15 cellular contexts compared by ENCODE assay signal in the genomic region with DNA sequence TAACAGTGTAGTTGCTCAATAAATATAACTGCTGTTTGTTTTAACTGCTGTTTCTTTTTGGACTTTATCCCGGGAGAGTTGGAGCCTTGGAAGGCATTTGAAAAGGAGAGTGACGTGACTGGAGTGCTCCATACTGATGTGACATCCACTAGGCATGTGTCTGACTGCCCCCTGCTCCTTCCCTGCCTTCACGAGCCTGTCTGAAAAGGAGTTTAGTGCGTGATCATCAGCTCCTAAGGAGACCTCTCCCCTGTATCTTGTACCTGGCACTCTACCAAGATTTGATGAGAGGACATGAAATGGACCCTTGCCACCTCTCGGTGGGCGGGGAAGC. TPM values are rescaled to one million over a fixed set of nuclear protein-coding genes. Genes with fewer than 3 reads are reported as not detected.
DNase-seq lines count a peak whose midpoint lies in the region; ATAC-seq and TF ChIP-seq lines count a peak whose summit lies in the region.
"Had no signal": no experiment of that assay in that cellular context is flagged by ENCODE, and none has a peak within 500 bp of the region (broad histone marks: within the 10 kb centered on the region; RNA-seq: fewer than 3 reads in every experiment).

No MANE protein-coding gene starts in this region.

- DNase-seq in MCF 10A (ENCODE audit: unreplicated experiment) (peak; percentile 63), breast epithelium (ENCODE audit: low spot score in 2 of 2) (no peak), esophagus muscularis mucosa (ENCODE audit: extremely low spot score) (no peak), natural killer cell (no peak), vagina (ENCODE audit: extremely low spot score in 2 of 2) (no peak), DMS114 treated with DMSO at 0.1 percent for 48 hours (lab: John Stamatoyannopoulos, UW; ENCODE audit: unreplicated experiment) (no peak), NCI-H2171 (lab: John Stamatoyannopoulos, UW) (no peak), NCI-H146 (lab: John Stamatoyannopoulos, UW) (no peak)
- DNase-seq: foreskin melanocyte; NCI-H1417 treated with DMSO at 0.1 percent for 48 hours; nucleus accumbens; stimulated activated CD4-positive, alpha-beta T cell treated with anti-CD3 and anti-CD28 coated beads, Interleukin-4, amount 100 ng/mL, for 24 hours had no signal

- H3K4me1 ChIP-seq in breast epithelium (peaks cover 26 to 65% of the 10 kb centered on the region in 2 donors), esophagus muscularis mucosa (peaks cover 100% of the 10 kb centered on the region in 4 donors), vagina (peaks cover 100% of the 10 kb centered on the region)
- H3K4me1 ChIP-seq: SJSA1 had no signal

- no peak for TF ChIP-seq POLR2A in breast epithelium (IDR thresholded peaks at IDR 0.05)
- no peak for TF ChIP-seq POLR2A in esophagus muscularis mucosa (IDR thresholded peaks at IDR 0.05; ENCODE audit: low read depth)
- no peak for TF ChIP-seq POLR2A in vagina (IDR thresholded peaks at IDR 0.05)

- WGBS in esophagus muscularis mucosa: 49% methylated on average over 6 of the region's 6 CpGs

- no peak overlapping the region for H3K4me3 ChIP-seq in breast epithelium
- peak overlapping the region in 1 of 4 donors; percentile 2 for H3K4me3 ChIP-seq in esophagus muscularis mucosa
- peak overlapping the region in 1 of 2 donors; percentile 2 for H3K4me3 ChIP-seq in vagina
- H3K4me3 ChIP-seq: SJSA1 had no signal

- no peak for ATAC-seq in natural killer cell
- ATAC-seq: activated CD4-positive, CD25-positive, alpha-beta regulatory T cell treated with anti-CD3 and anti-CD28 coated beads, Interleukin-2, amount 50 U/mL, for 24 hours had no signal

- H3K36me3 ChIP-seq in breast epithelium (no peaks in the 10 kb centered on the region), esophagus muscularis mucosa (peaks cover 32 to 98% (median 70%) of the 10 kb centered on the region in 4 donors), vagina (peaks cover 0 to 40% of the 10 kb centered on the region in 2 donors)
- H3K36me3 ChIP-seq: SJSA1 had no signal

- H3K27ac Mint-ChIP-seq in MCF 10A (ENCODE audit: low read depth, unreplicated experiment) (peak overlapping the region; percentile 52), natural killer cell (peak overlapping the region; percentile 89 to 100)

- H3K36me3 Mint-ChIP-seq in MCF 10A (ENCODE audit: insufficient read depth, unreplicated experiment) (peaks cover 100% of the 10 kb centered on the region), natural killer cell (no peaks in the 10 kb centered on the region)

- H3K9me3 ChIP-seq in breast epithelium: no peaks in the 10 kb centered on the region
- H3K9me3 ChIP-seq in esophagus muscularis mucosa: no peaks in the 10 kb centered on the region
- no peaks in the 10 kb centered on the region for H3K9me3 ChIP-seq in vagina
- H3K9me3 ChIP-seq: SJSA1 had no signal

- no peaks in the 10 kb centered on the region for H3K27me3 Mint-ChIP-seq in MCF 10A (ENCODE audit: insufficient read depth, unreplicated experiment)
- H3K27me3 Mint-ChIP-seq in natural killer cell (ENCODE audit: low read depth in 2 of 2): no peaks in the 10 kb centered on the region

- H3K4me1 Mint-ChIP-seq in MCF 10A (ENCODE audit: insufficient read depth, unreplicated experiment): peaks cover 84% of the 10 kb centered on the region
- H3K4me1 Mint-ChIP-seq in natural killer cell: peaks cover 99% of the 10 kb centered on the region in 2 donors

- H3K27me3 ChIP-seq in breast epithelium (no peaks in the 10 kb centered on the region), esophagus muscularis mucosa (no peaks in the 10 kb centered on the region), vagina (no peaks in the 10 kb centered on the region)

- intact Hi-C loops in MCF 10A (cut with micrococcal nuclease) (loop anchor here (5.0 kb wide), 1 partner anchor 80 kb away; no protein-coding TSS in a partner anchor), breast epithelium (cut with DNase I; ENCODE audit: low total_unique reads) (no loop called here), esophagus muscularis mucosa (cut with DNase I) (no loop called here), natural killer cell (cut with micrococcal nuclease) (loop anchor here (5.0 kb wide), 1 partner anchor 50 kb away; no protein-coding TSS in a partner anchor), vagina (cut with DNase I) (no loop called here)

- TF ChIP-seq CTCF in MCF 10A (IDR thresholded peaks at IDR 0.05; ENCODE audit: unreplicated experiment) (no peak), breast epithelium (IDR thresholded peaks at IDR 0.05) (no peak), esophagus muscularis mucosa (IDR thresholded peaks at IDR 0.05) (no peak), natural killer cell (IDR thresholded peaks at IDR 0.05) (no peak), vagina (IDR thresholded peaks at IDR 0.05) (no peak)

- CTCF ChIA-PET in MCF 10A (lab: Yijun Ruan, JAX): interaction anchor here (0.7 to 1.5 kb wide), 4 partner anchors 32 to 180 kb away, joined by 3 to 5 read pairs (median 4); no protein-coding TSS in a partner anchor

- POLR2A ChIA-PET in MCF 10A (lab: Yijun Ruan, JAX): interaction anchor here (0.6 to 4.2 kb wide), 7 partner anchors 17 to 112 kb away, joined by 3 to 14 read pairs (median 3); no protein-coding TSS in a partner anchor

- no peak for TF ChIP-seq EP300 in esophagus muscularis mucosa (IDR thresholded peaks at IDR 0.05)

- BruUV-seq in MCF 10A (replicated peaks; lab: Mats Ljungman, UMichigan): no TSS peak

- H3K27ac ChIP-seq in breast epithelium (no peak overlapping the region), esophagus muscularis mucosa (replicated peaks in 1 of 4) (peak overlapping the region in 3 of 4 donors; percentile 13 to 70 (median 63)), vagina (peak overlapping the region; percentile 68)
- H3K27ac ChIP-seq: SJSA1 had no signal

- H3K4me3 Mint-ChIP-seq in MCF 10A (ENCODE audit: unreplicated experiment): no peak overlapping the region
- H3K4me3 Mint-ChIP-seq in natural killer cell: peak overlapping the region; percentile 78

- H3K9me3 Mint-ChIP-seq in MCF 10A (ENCODE audit: unreplicated experiment): no peaks in the 10 kb centered on the region
- no peaks in the 10 kb centered on the region for H3K9me3 Mint-ChIP-seq in natural killer cell

RNA-seq across cellular contexts. Expression of a gene that starts 22.9 kb away (rescaled TPM):
- total RNA-seq in MCF 10A (2022) (70.4 and 75.3 TPM in 2 replicates), breast epithelium (100 to 1,000 TPM; 236 to 358 (median 271) TPM), esophagus muscularis mucosa (100 to 1,000 TPM; 175 to 319 (median 222) TPM), natural killer cell (100 to 1,000 TPM; 104 to 224 (median 156) TPM), vagina (243 TPM)
- total RNA-seq: Daoy, SJSA1 had no signal

Comparison
In these comparisons a context has a peak if more than half of its experiments do, and no peak if none do; other contexts are left out.
1. intact Hi-C loops: an anchor here in MCF 10A (5.0 kb wide) and natural killer cell (5.0 kb wide); none called in breast epithelium, esophagus muscularis mucosa and vagina.
2. H3K27ac ChIP-seq: peak in esophagus muscularis mucosa (3 of 4) and vagina (single experiment); none in breast epithelium (0 of 2).